1 cellular context compared by ENCODE assay signal in genomic region chr18:63681449-63682381, GRCh38.
TF ChIP-seq lines count a peak whose summit lies in the region.

No MANE protein-coding gene starts in this region.

TF ChIP-seq in HepG2, 621 proteins besides CTCF, POLR2A, EP300 and RAD21:
- no peak for TF ChIP-seq ZNF672 (CRISPR knock-in tag; IDR thresholded peaks at IDR 0.05)
- TF ChIP-seq ZNF44 (CRISPR knock-in tag; IDR thresholded peaks at IDR 0.05): no peak
- no peak for TF ChIP-seq MYPOP (CRISPR knock-in tag; IDR thresholded peaks at IDR 0.05)
- no peak for TF ChIP-seq ZNF543 (CRISPR knock-in tag; IDR thresholded peaks at IDR 0.05)
- peak; percentile 29; the same call in 1 of the 2 replicates for TF ChIP-seq NCOR1 (IDR thresholded peaks at IDR 0.05; ENCODE audit: borderline replicate concordance, low read length)
- no peak for TF ChIP-seq ELF3 (CRISPR knock-in tag; IDR thresholded peaks at IDR 0.05)
- TF ChIP-seq, protein P1, sequence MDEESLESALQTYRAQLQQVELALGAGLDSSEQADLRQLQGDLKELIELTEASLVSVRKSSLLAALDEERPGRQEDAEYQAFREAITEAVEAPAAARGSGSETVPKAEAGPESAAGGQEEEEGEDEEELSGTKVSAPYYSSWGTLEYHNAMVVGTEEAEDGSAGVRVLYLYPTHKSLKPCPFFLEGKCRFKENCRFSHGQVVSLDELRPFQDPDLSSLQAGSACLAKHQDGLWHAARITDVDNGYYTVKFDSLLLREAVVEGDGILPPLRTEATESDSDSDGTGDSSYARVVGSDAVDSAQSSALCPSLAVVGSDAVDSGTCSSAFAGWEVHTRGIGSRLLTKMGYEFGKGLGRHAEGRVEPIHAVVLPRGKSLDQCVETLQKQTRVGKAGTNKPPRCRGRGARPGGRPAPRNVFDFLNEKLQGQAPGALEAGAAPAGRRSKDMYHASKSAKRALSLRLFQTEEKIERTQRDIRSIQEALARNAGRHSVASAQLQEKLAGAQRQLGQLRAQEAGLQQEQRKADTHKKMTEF (CRISPR knock-in tag; IDR thresholded peaks at IDR 0.05): no peak
- no peak for TF ChIP-seq ZMYM2 (CRISPR knock-in tag; IDR thresholded peaks at IDR 0.05)
- no peak for TF ChIP-seq MYC (CRISPR knock-in tag; IDR thresholded peaks at IDR 0.05; ENCODE audit: borderline replicate concordance)
- no peak for TF ChIP-seq ZFP62 (CRISPR knock-in tag; IDR thresholded peaks at IDR 0.05)
- TF ChIP-seq RFX1 (IDR thresholded peaks at IDR 0.05): no peak
- no peak for TF ChIP-seq ZNF891 (CRISPR knock-in tag; IDR thresholded peaks at IDR 0.05)
- TF ChIP-seq MZF1 (CRISPR knock-in tag; IDR thresholded peaks at IDR 0.05; ENCODE audit: borderline replicate concordance): no peak
- TF ChIP-seq, protein P2, sequence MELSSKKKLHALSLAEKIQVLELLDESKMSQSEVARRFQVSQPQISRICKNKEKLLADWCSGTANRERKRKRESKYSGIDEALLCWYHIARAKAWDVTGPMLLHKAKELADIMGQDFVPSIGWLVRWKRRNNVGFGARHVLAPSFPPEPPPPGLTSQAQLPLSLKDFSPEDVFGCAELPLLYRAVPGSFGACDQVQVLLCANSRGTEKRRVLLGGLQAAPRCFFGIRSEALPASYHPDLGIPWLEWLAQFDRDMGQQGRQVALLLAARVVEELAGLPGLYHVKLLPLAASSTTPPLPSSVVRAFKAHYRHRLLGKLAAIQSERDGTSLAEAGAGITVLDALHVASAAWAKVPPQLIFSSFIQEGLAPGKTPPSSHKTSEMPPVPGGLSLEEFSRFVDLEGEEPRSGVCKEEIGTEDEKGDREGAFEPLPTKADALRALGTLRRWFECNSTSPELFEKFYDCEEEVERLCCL (CRISPR knock-in tag; IDR thresholded peaks at IDR 0.05; ENCODE audit: borderline replicate concordance): no peak
- TF ChIP-seq KLF9 (CRISPR knock-in tag; IDR thresholded peaks at IDR 0.05; ENCODE audit: low read depth): no peak
- TF ChIP-seq MIXL1 (CRISPR knock-in tag; IDR thresholded peaks at IDR 0.05): 0 out of 2 replicates have a peak, but pooled peaks have one; percentile 35
- TF ChIP-seq TBL1XR1 (IDR thresholded peaks at IDR 0.05; ENCODE audit: borderline replicate concordance, low read length, partially characterized antibody): no peak
- TF ChIP-seq PAX8 (CRISPR knock-in tag; IDR thresholded peaks at IDR 0.05; ENCODE audit: borderline replicate concordance): no peak
- TF ChIP-seq ZNF768 (CRISPR knock-in tag; IDR thresholded peaks at IDR 0.05): no peak
- TF ChIP-seq ZHX2 (IDR thresholded peaks at IDR 0.05; ENCODE audit: low read depth): no peak
- TF ChIP-seq ZHX2 (CRISPR knock-in tag; IDR thresholded peaks at IDR 0.05; ENCODE audit: borderline replicate concordance): no peak
- TF ChIP-seq HNF4G (IDR thresholded peaks at IDR 0.05; ENCODE audit: borderline replicate concordance, low read depth, low read length): peak; percentile 68
- TF ChIP-seq HNF4G (CRISPR knock-in tag; IDR thresholded peaks at IDR 0.05; ENCODE audit: borderline replicate concordance, low read depth): no peak
- TF ChIP-seq, protein P3, sequence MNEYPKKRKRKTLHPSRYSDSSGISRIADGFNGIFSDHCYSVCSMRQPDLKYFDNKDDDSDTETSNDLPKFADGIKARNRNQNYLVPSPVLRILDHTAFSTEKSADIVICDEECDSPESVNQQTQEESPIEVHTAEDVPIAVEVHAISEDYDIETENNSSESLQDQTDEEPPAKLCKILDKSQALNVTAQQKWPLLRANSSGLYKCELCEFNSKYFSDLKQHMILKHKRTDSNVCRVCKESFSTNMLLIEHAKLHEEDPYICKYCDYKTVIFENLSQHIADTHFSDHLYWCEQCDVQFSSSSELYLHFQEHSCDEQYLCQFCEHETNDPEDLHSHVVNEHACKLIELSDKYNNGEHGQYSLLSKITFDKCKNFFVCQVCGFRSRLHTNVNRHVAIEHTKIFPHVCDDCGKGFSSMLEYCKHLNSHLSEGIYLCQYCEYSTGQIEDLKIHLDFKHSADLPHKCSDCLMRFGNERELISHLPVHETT (CRISPR knock-in tag; conservative IDR thresholded peaks at IDR 0.05): no peak
- no peak for TF ChIP-seq PHF8 (CRISPR knock-in tag; IDR thresholded peaks at IDR 0.05)
- no peak for TF ChIP-seq ZNF496 (CRISPR knock-in tag; IDR thresholded peaks at IDR 0.05; ENCODE audit: insufficient replicate concordance)
- no peak for TF ChIP-seq SAFB2 (CRISPR knock-in tag; IDR thresholded peaks at IDR 0.05; ENCODE audit: borderline replicate concordance, low read depth)
- TF ChIP-seq HIVEP1 (CRISPR knock-in tag; IDR thresholded peaks at IDR 0.05): no peak
- TF ChIP-seq SALL1 (CRISPR knock-in tag; IDR thresholded peaks at IDR 0.05): no peak
- TF ChIP-seq HNF4A (CRISPR knock-in tag; IDR thresholded peaks at IDR 0.05): peak; percentile 67; the same call in 1 of the 2 replicates
- TF ChIP-seq ZNF749 (CRISPR knock-in tag; IDR thresholded peaks at IDR 0.05; ENCODE audit: borderline replicate concordance): no peak
- no peak for TF ChIP-seq NFKBIZ (CRISPR knock-in tag; IDR thresholded peaks at IDR 0.05)
- TF ChIP-seq, protein P4, sequence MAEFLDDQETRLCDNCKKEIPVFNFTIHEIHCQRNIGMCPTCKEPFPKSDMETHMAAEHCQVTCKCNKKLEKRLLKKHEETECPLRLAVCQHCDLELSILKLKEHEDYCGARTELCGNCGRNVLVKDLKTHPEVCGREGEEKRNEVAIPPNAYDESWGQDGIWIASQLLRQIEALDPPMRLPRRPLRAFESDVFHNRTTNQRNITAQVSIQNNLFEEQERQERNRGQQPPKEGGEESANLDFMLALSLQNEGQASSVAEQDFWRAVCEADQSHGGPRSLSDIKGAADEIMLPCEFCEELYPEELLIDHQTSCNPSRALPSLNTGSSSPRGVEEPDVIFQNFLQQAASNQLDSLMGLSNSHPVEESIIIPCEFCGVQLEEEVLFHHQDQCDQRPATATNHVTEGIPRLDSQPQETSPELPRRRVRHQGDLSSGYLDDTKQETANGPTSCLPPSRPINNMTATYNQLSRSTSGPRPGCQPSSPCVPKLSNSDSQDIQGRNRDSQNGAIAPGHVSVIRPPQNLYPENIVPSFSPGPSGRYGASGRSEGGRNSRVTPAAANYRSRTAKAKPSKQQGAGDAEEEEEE (CRISPR knock-in tag; IDR thresholded peaks at IDR 0.05; ENCODE audit: borderline replicate concordance): no peak
